Comparison of ENCODE assay signal across 7 cellular contexts in the genomic region with DNA sequence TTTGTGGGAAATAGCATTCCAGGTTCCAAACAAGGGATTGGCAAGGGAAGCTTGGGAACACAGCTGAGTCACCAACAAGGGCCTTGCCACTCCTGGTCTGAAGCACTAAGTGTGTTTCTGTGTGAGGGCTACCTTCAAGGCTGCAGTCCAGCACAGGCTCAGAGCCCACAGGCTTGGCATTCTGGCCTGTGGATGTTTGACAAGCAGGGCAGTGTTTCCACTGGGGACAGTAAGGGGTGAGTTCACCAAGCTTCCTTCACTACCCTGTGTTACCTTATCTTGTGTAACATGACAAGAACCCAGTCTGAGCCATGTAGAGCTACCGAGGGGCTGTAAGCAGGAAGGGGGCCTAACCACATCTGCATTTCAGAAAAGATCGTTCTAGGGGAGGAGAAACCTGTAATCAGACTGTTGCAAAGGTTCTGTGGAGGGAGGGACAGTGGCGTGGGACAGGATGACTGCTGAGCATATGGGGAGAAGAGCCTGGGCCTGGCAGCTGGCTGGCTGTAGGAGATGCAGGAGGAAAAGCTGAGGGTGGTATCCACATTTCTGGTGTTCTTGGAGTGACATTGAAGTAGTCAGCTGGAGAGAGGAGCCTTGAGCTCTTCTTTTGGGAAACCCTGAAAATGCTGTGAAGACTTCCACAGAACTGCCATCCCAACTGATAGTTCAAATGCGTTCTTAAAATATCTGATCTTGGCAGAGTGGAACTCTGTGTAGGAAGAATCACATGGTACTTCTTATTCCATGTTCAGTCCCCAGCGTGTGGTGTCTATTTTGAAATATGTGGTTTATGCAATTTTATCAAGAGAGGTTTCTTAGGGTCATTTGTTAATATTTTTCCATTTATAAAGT.
DNase-seq lines count a peak whose midpoint lies in the region; ATAC-seq and TF ChIP-seq lines count a peak whose summit lies in the region.

No MANE protein-coding gene starts in this region.

- H3K27ac Mint-ChIP-seq in type B pancreatic cell = peak overlapping the region; percentile 57

- H3K27me3 Mint-ChIP-seq in type B pancreatic cell = no peaks in the 10 kb centered on the region

- TF ChIP-seq CTCF in type B pancreatic cell (conservative IDR thresholded peaks at IDR 0.05) = no peak

- H3K9me3 Mint-ChIP-seq in type B pancreatic cell = no peaks in the 10 kb centered on the region

- ATAC-seq in HG02678 (IDR thresholded peaks at IDR 0.05; ENCODE audit: unreplicated experiment) = no peak

- peak; percentile 62 for DNase-seq in RPMI7951 (ENCODE audit: low read depth)
- DNase-seq in dermis blood vessel endothelial cell = peak; percentile 41
- DNase-seq in mesenteric fat pad (ENCODE audit: low spot score) = peak; percentile 73
- no peak for DNase-seq in type B pancreatic cell (ENCODE audit: extremely low spot score, unreplicated experiment)
- DNase-seq in NCI-H2107 (lab: John Stamatoyannopoulos, UW) = no peak
- DNase-seq in activated naive CD4-positive, alpha-beta T cell treated with anti-CD3 and anti-CD28 coated beads, Interleukin-2, amount 50 U/mL, for 16 hours = no peak

- H3K4me3 Mint-ChIP-seq in type B pancreatic cell = no peak overlapping the region

- H3K4me1 Mint-ChIP-seq in type B pancreatic cell (ENCODE audit: unreplicated experiment) = peaks cover 61% of the 10 kb centered on the region

- H3K36me3 Mint-ChIP-seq in type B pancreatic cell = peaks cover 30% of the 10 kb centered on the region

Comparison
In these comparisons a context has a peak if more than half of its experiments do, and no peak if none do; other contexts are left out.
1. DNase-seq: peak in RPMI7951 (single experiment), dermis blood vessel endothelial cell (single experiment) and mesenteric fat pad (single experiment); none in type B pancreatic cell (single experiment), NCI-H2107 (single experiment) and activated naive CD4-positive, alpha-beta T cell treated with anti-CD3 and anti-CD28 coated beads, Interleukin-2, amount 50 U/mL, for 16 hours (single experiment).